ENCODE assay signal across 9 cellular contexts in genomic region chr3:141425523-141426233, GRCh38. TPM values are rescaled to one million over a fixed set of nuclear protein-coding genes. Genes with fewer than 3 reads are reported as not detected.
DNase-seq lines count a peak whose midpoint lies in the region; ATAC-seq and TF ChIP-seq lines count a peak whose summit lies in the region.
"Had no signal": no experiment of that assay in that cellular context is flagged by ENCODE, and none has a peak within 500 bp of the region (broad histone marks: within the 10 kb centered on the region; RNA-seq: fewer than 3 reads in every experiment).

No MANE protein-coding gene starts in this region.

- H3K9ac ChIP-seq in IMR-90 (ENCODE audit: low read depth, low read length) (peak overlapping the region; percentile 33; the same call in 1 of the 2 replicates), duodenal mucosa (ENCODE audit: low read depth in 1 of 2, low read length in 2 of 2) (peak overlapping the region in 1 of 2 donors; percentile 14), neural progenitor cell (no peak overlapping the region), H9 (ENCODE audit: extremely low read depth, insufficient read length, low read length) (no peak overlapping the region)

- H2AK5ac ChIP-seq in IMR-90 (ENCODE audit: low read depth, low read length) (peak overlapping the region; percentile 71; the same call in 1 of the 2 replicates), H9 (ENCODE audit: insufficient read length, low read length) (no peak overlapping the region)

- in situ Hi-C loops in IMR-90 (cut with MboI; ENCODE audit: low sequenced_read_pairs): no loop called here

- TF ChIP-seq CTCF in IMR-90 (conservative IDR thresholded peaks at IDR 0.05; ENCODE audit: low read depth, low read length): no peak
- no peak for TF ChIP-seq CTCF in neural progenitor cell (IDR thresholded peaks at IDR 0.05)
- TF ChIP-seq CTCF in foreskin fibroblast (IDR thresholded peaks at IDR 0.05; ENCODE audit: low read depth, low read length): no peak
- no peak for TF ChIP-seq CTCF in H9 (conservative IDR thresholded peaks at IDR 0.05)

- H3K23ac ChIP-seq in IMR-90 (ENCODE audit: low read depth, low read length) (peak overlapping the region; percentile 34), H9 (ENCODE audit: insufficient read length, low read depth, low read length) (no peak overlapping the region)

- BruUV-seq in IMR-90 (replicated peaks; lab: Mats Ljungman, UMichigan): no TSS peak

- H3K23me2 ChIP-seq in H9 (ENCODE audit: insufficient read length, low read depth, low read length, poor library complexity, severe bottlenecking): no peaks in the 10 kb centered on the region

- H4K20me1 ChIP-seq in IMR-90 (ENCODE audit: insufficient read depth, low read length): peaks cover 3% of the 10 kb centered on the region; the same call in 1 of the 2 replicates
- no peaks in the 10 kb centered on the region for H4K20me1 ChIP-seq in neural progenitor cell (ENCODE audit: low read depth)
- no peaks in the 10 kb centered on the region for H4K20me1 ChIP-seq in H9 (ENCODE audit: control insufficient read depth, insufficient read depth, insufficient read length)

- H3K79me2 ChIP-seq in ACC112 (ENCODE audit: control insufficient read depth, insufficient read depth, low read length, unreplicated experiment) (peaks cover 77% of the 10 kb centered on the region), neural progenitor cell (ENCODE audit: low read depth) (no peaks in the 10 kb centered on the region), H9 (ENCODE audit: insufficient read depth, low read length) (no peaks in the 10 kb centered on the region)

- peak overlapping the region; percentile 49 for H4K91ac ChIP-seq in IMR-90 (ENCODE audit: insufficient read depth, low read depth, low read length)
- H4K91ac ChIP-seq in H9 (ENCODE audit: insufficient read length, low read depth, low read length): no peak overlapping the region

- POLR2A ChIA-PET in IMR-90 (lab: Charles Lee; ENCODE audit: unreplicated experiment): no interaction called here

- H3K4ac ChIP-seq in IMR-90 (ENCODE audit: low read depth, low read length) (peak overlapping the region; percentile 81), H9 (ENCODE audit: low read depth, low read length) (no peak overlapping the region)

- H2AK9ac ChIP-seq in IMR-90 (replicated peaks; ENCODE audit: low read depth, low read length, poor library complexity): peak overlapping the region; percentile 28

- ATAC-seq in IMR-90 (ENCODE audit: low read depth): no peak
- no peak for ATAC-seq in GM18858 (IDR thresholded peaks at IDR 0.05; ENCODE audit: unreplicated experiment)

- no peak overlapping the region for H2BK12ac ChIP-seq in H9 (ENCODE audit: insufficient read length, low read depth, low read length)

- H3T11ph ChIP-seq in H9 (ENCODE audit: low read length): no peak overlapping the region

- no peaks in the 10 kb centered on the region for H3F3A ChIP-seq in neural progenitor cell (ENCODE audit: low read depth)

- peaks cover 48 to 84% of the 10 kb centered on the region in 2 experiments for H3K79me1 ChIP-seq in IMR-90 (ENCODE audit: low read depth in 1 of 2, low read length in 2 of 2)
- no peaks in the 10 kb centered on the region for H3K79me1 ChIP-seq in H9 (ENCODE audit: insufficient read depth, low read depth, low read length, poor library complexity, severe bottlenecking)

- H4K5ac ChIP-seq in IMR-90 (ENCODE audit: low read depth, low read length) (peak overlapping the region; percentile 79), H9 (ENCODE audit: insufficient read length, low read depth, low read length) (no peak overlapping the region)

- H3K9me3 ChIP-seq in IMR-90 (ENCODE audit: control insufficient read depth, insufficient read depth, low read length): no peaks in the 10 kb centered on the region
- no peaks in the 10 kb centered on the region for H3K9me3 ChIP-seq in duodenal mucosa (ENCODE audit: control insufficient read depth in 1 of 2, low read length in 2 of 2)
- H3K9me3 ChIP-seq in neural progenitor cell (ENCODE audit: low read depth): no peaks in the 10 kb centered on the region
- no peaks in the 10 kb centered on the region for H3K9me3 ChIP-seq in H9 (ENCODE audit: control insufficient read depth, low read depth, low read length)

- H3K27ac Mint-ChIP-seq in neural progenitor cell: no peak overlapping the region
- H3K27ac Mint-ChIP-seq in H9: no peak overlapping the region

- H3K4me3 Mint-ChIP-seq in neural progenitor cell: no peak overlapping the region
- H3K4me3 Mint-ChIP-seq in H9: no peak overlapping the region

- H2BK15ac ChIP-seq in IMR-90 (ENCODE audit: low read depth, low read length) (peak overlapping the region; percentile 45; the same call in 1 of the 3 replicates), H9 (ENCODE audit: low read depth, low read length) (no peak overlapping the region)

- H3K36me3 ChIP-seq in ACC112 (ENCODE audit: insufficient read depth, low read length): peaks cover 23% of the 10 kb centered on the region
- H3K36me3 ChIP-seq in IMR-90 (ENCODE audit: control insufficient read depth, insufficient read depth, low read length): peaks cover 36% of the 10 kb centered on the region
- peaks cover 10 to 57% of the 10 kb centered on the region in 2 donors for H3K36me3 ChIP-seq in duodenal mucosa (ENCODE audit: control insufficient read depth in 1 of 2, insufficient read depth in 2 of 2, low read length in 2 of 2)
- no peaks in the 10 kb centered on the region for H3K36me3 ChIP-seq in neural progenitor cell

- H3K4me1 Mint-ChIP-seq in neural progenitor cell: peaks cover 3% of the 10 kb centered on the region
- H3K4me1 Mint-ChIP-seq in H9: peaks cover 22 to 28% of the 10 kb centered on the region in 2 experiments

- dilution Hi-C loops in IMR-90 (cut with HindIII; ENCODE audit: low sequenced_read_pairs, unreplicated experiment): no loop called here

- DNase-seq in IMR-90: peak; percentile 66
- no peak for DNase-seq in neural progenitor cell (ENCODE audit: low spot score)
- no peak for DNase-seq in foreskin fibroblast
- DNase-seq in H9: no peak
- no peak for DNase-seq in Kasumi-1 (lab: John Stamatoyannopoulos, UW)
- DNase-seq: COR-L47 had no signal

- peak overlapping the region; percentile 70 for H3K14ac ChIP-seq in IMR-90 (replicated peaks; ENCODE audit: low read depth, low read length)
- no peak overlapping the region for H3K14ac ChIP-seq in H9 (ENCODE audit: insufficient read depth, low read length)

- intact Hi-C loops in IMR-90 (cut with micrococcal nuclease): no loop called here

- H2AFZ ChIP-seq in ACC112 (ENCODE audit: low read length, unreplicated experiment): no peak overlapping the region
- H2AFZ ChIP-seq in IMR-90 (replicated peaks; ENCODE audit: low read length, poor library complexity): no peak overlapping the region
- no peak overlapping the region for H2AFZ ChIP-seq in neural progenitor cell (replicated peaks)
- no peak overlapping the region for H2AFZ ChIP-seq in H9 (ENCODE audit: low read length)

- H3K4me1 ChIP-seq in ACC112 (ENCODE audit: control insufficient read depth, insufficient read depth, low read length, unreplicated experiment) (peaks cover 51% of the 10 kb centered on the region), IMR-90 (ENCODE audit: control insufficient read depth, insufficient read depth, low read length) (peaks cover 37% of the 10 kb centered on the region), duodenal mucosa (ENCODE audit: control insufficient read depth in 1 of 2, insufficient read depth in 2 of 2, low read length in 2 of 2) (peaks cover 18 to 26% of the 10 kb centered on the region in 2 donors), neural progenitor cell (peaks cover 15% of the 10 kb centered on the region), H9 (ENCODE audit: insufficient read depth, low read length) (no peaks in the 10 kb centered on the region; the same call in 1 of the 2 replicates)

- H3K4me3 ChIP-seq in ACC112 (ENCODE audit: low read depth, low read length) (no peak overlapping the region; the same call in 1 of the 2 replicates), IMR-90 (ENCODE audit: insufficient read depth, low read depth, low read length) (no peak overlapping the region), duodenal mucosa (ENCODE audit: low read depth in 1 of 2, low read length in 2 of 2) (no peak overlapping the region), neural progenitor cell (no peak overlapping the region), foreskin fibroblast (ENCODE audit: low read depth in 1 of 2, low read length in 2 of 2) (no peak overlapping the region)

- H3K27me3 Mint-ChIP-seq in neural progenitor cell (ENCODE audit: insufficient read depth, low read depth) (no peaks in the 10 kb centered on the region), H9 (ENCODE audit: low read depth) (no peaks in the 10 kb centered on the region)

- H3K27me3 ChIP-seq in ACC112 (ENCODE audit: insufficient read depth, low read length) (no peaks in the 10 kb centered on the region), IMR-90 (ENCODE audit: control insufficient read depth, insufficient read depth, low read length) (no peaks in the 10 kb centered on the region), duodenal mucosa (ENCODE audit: control insufficient read depth in 1 of 2, insufficient read depth in 2 of 2, low read length in 2 of 2) (no peaks in the 10 kb centered on the region), neural progenitor cell (no peaks in the 10 kb centered on the region), H9 (ENCODE audit: insufficient read depth, low read length) (no peaks in the 10 kb centered on the region)

- TF ChIP-seq RAD21 in IMR-90 (IDR thresholded peaks at IDR 0.05; ENCODE audit: low read length): no peak

- peak overlapping the region; percentile 49 for H2BK20ac ChIP-seq in IMR-90 (ENCODE audit: low read depth, low read length)
- no peak overlapping the region for H2BK20ac ChIP-seq in H9 (ENCODE audit: low read depth, low read length, poor library complexity, severe bottlenecking)

- H3K18ac ChIP-seq in IMR-90 (ENCODE audit: low read depth, low read length): peak overlapping the region; percentile 56; the same call in 1 of the 2 replicates
- H3K18ac ChIP-seq in H9 (ENCODE audit: insufficient read length, low read depth, low read length): no peak overlapping the region

- H2BK5ac ChIP-seq in IMR-90 (ENCODE audit: low read depth, low read length, poor library complexity, severe bottlenecking) (peak overlapping the region; percentile 95), H9 (ENCODE audit: insufficient read length, low read length) (no peak overlapping the region)

- H3K4me2 ChIP-seq in IMR-90 (ENCODE audit: low read depth, low read length): peak overlapping the region; percentile 20
- peak overlapping the region; percentile 24 for H3K4me2 ChIP-seq in neural progenitor cell
- H3K4me2 ChIP-seq in H9 (ENCODE audit: insufficient read depth, insufficient read length, low read length): no peak overlapping the region

- H4K8ac ChIP-seq in IMR-90 (ENCODE audit: low read depth in 2 of 2, low read length in 2 of 2) (peak overlapping the region; percentile 13 to 78; a peak in 3 of 4 replicates), H9 (replicated peaks; ENCODE audit: insufficient read length, low read depth, low read length) (no peak overlapping the region)

- peaks cover 38% of the 10 kb centered on the region for H3K9me1 ChIP-seq in IMR-90 (ENCODE audit: insufficient read depth, low read length)

- peaks cover 8% of the 10 kb centered on the region for H3K36me3 Mint-ChIP-seq in neural progenitor cell
- no peaks in the 10 kb centered on the region for H3K36me3 Mint-ChIP-seq in H9 (ENCODE audit: insufficient read depth in 1 of 3, low read depth in 3 of 3)

- no peak for TF ChIP-seq POLR2A in IMR-90 (IDR thresholded peaks at IDR 0.05; ENCODE audit: low read depth, low read length)

- CTCF ChIA-PET in IMR-90 (lab: Yijun Ruan, JAX): interaction anchor here (0.6 to 1.8 kb wide), 4 partner anchors 11 to 40 kb away, joined by 3 to 5 read pairs (median 3); no protein-coding TSS in a partner anchor

- 80% methylated on average over 1 of the region's 6 CpGs; no CpG with 5 or more reads in 1 of the 2 experiments for WGBS in IMR-90 (ENCODE audit: extremely low coverage in 2 of 2, insufficient read length in 1 of 2), 2 experiments
- no CpG with 5 or more reads among the region's 6 CpGs for WGBS in H9 (ENCODE audit: extremely low coverage, insufficient read length, low lambda C conversion rate)

- H2BK120ac ChIP-seq in IMR-90 (ENCODE audit: low read depth, low read length) (peak overlapping the region; percentile 53), H9 (ENCODE audit: low read depth, low read length, poor library complexity, severe bottlenecking) (no peak overlapping the region)

- H3K56ac ChIP-seq in IMR-90 (ENCODE audit: extremely low read depth, insufficient read depth, low read length): no peak overlapping the region
- H3K56ac ChIP-seq in H9 (ENCODE audit: insufficient read length, low read depth, low read length): no peak overlapping the region

- H3K9me3 Mint-ChIP-seq in neural progenitor cell (no peaks in the 10 kb centered on the region), H9 (no peaks in the 10 kb centered on the region)

- H3K27ac ChIP-seq in ACC112 (ENCODE audit: low read depth, low read length) (peak overlapping the region; percentile 57; the same call in 1 of the 2 replicates), IMR-90 (ENCODE audit: insufficient read depth, low read length) (peak overlapping the region; percentile 87), duodenal mucosa (ENCODE audit: low read depth, low read length) (peak overlapping the region; percentile 3), neural progenitor cell (no peak overlapping the region), H9 (ENCODE audit: insufficient read length, low read depth, low read length) (no peak overlapping the region)

RNA-seq across cellular contexts. Expression of gene ZBTB38, which starts 57.4 kb away (rescaled TPM):
- 230 and 274 TPM in 2 replicates for total RNA-seq in IMR-90 (2012; rRNA removed)
- 44.9 and 45.1 TPM in 2 replicates for polyA plus RNA-seq in IMR-90 (2012; rRNA removed)
- 15.3 and 16.3 TPM in 2 replicates for polyA plus RNA-seq in IMR-90 (2012; cell fraction: cytosol; rRNA removed)
- polyA plus RNA-seq in IMR-90 (2012; cell fraction: nucleus; rRNA removed; ENCODE audit: low replicate concordance): 12.9 and 53.4 TPM in 2 replicates
- 16.9 and 24.5 TPM in 2 replicates for total RNA-seq in neural progenitor cell (ENCODE audit: low replicate concordance)
- total RNA-seq in H9 (2021): 12.7 and 14.6 TPM in 2 replicates

Comparison
In these comparisons a context has a peak if more than half of its experiments do, and no peak if none do; other contexts are left out.
1. H3K27ac ChIP-seq: peak in ACC112 (single experiment), IMR-90 (single experiment) and duodenal mucosa (single experiment); none in neural progenitor cell (single experiment) and H9 (single experiment).